Comparison of ENCODE assay signal across 8 cellular contexts in genomic region chr1:161177112-161177935, GRCh38. TPM values are rescaled to one million over a fixed set of nuclear protein-coding genes. Genes with fewer than 3 reads are reported as not detected.
A peak's percentile ranks its signal among the peaks of the same experiment; 100 is the strongest.
DNase-seq lines count a peak whose midpoint lies in the region; ATAC-seq and TF ChIP-seq lines count a peak whose summit lies in the region.

TSS of gene B4GALT3 (minus strand) at chr1:161177507. CDS start at chr1:161176060, 1,447 bp downstream.

- no peaks in the 10 kb centered on the region for H3K9me3 ChIP-seq in OCI-LY3 (ENCODE audit: insufficient read depth, low read length)

- H4K20me1 ChIP-seq in OCI-LY3 (ENCODE audit: insufficient read depth, low read length) = no peaks in the 10 kb centered on the region

- peaks cover 25% of the 10 kb centered on the region for H3K4me1 Mint-ChIP-seq in endothelial cell (ENCODE audit: unreplicated experiment)

- H3K79me2 ChIP-seq in OCI-LY3 (ENCODE audit: low read length) = peaks cover 15% of the 10 kb centered on the region

- peak within 1 kb of the TSS; percentile 81 for H3K27ac ChIP-seq in OCI-LY3 (ENCODE audit: low read length)

- H3K27me3 Mint-ChIP-seq in endothelial cell (ENCODE audit: unreplicated experiment) = peaks cover 14% of the 10 kb centered on the region

- H3K9me3 Mint-ChIP-seq in endothelial cell (ENCODE audit: unreplicated experiment) = no peaks in the 10 kb centered on the region

- peaks cover 35% of the 10 kb centered on the region for H3K36me3 Mint-ChIP-seq in endothelial cell (ENCODE audit: low read depth, unreplicated experiment)

- peak within 1 kb of the TSS; percentile 99 for H3K4me3 Mint-ChIP-seq in endothelial cell (ENCODE audit: unreplicated experiment)

- TF ChIP-seq CTCF in OCI-LY3 (IDR thresholded peaks at IDR 0.05; ENCODE audit: low read depth, low read length) (peak; percentile 72), endothelial cell (IDR thresholded peaks at IDR 0.05; ENCODE audit: unreplicated experiment) (no peak)

- peak; percentile 100 for DNase-seq in D341Med (ENCODE audit: low spot score)
- DNase-seq in HuH-7.5 (ENCODE audit: low spot score) = peak; percentile 92
- DNase-seq in activated T-cell treated with anti-CD3 and anti-CD28 coated beads for 1 hour (ENCODE audit: low read depth) = peak; percentile 93
- peak; percentile 96 for DNase-seq in endothelial cell (ENCODE audit: low spot score)
- peak; percentile 88 for DNase-seq in midbrain (lab: John Stamatoyannopoulos, UW)
- peak; percentile 90 to 91 for DNase-seq in stimulated activated CD8-positive, alpha-beta memory T cell treated with anti-CD3 and anti-CD28 coated beads, Interleukin-15, amount 100 ng/mL, for 48 hours (ENCODE audit: low read depth in 2 of 2)

- H3K4me2 ChIP-seq in OCI-LY3 (ENCODE audit: low read length) = peak within 1 kb of the TSS; percentile 93

- H3K9ac ChIP-seq in OCI-LY3 (ENCODE audit: low read length) = peak within 1 kb of the TSS; percentile 76

- H3K36me3 ChIP-seq in OCI-LY3 (replicated peaks; ENCODE audit: low read depth, low read length) = peaks cover 31% of the 10 kb centered on the region

- peak within 1 kb of the TSS; percentile 90 for H2AFZ ChIP-seq in OCI-LY3 (ENCODE audit: low read depth, low read length)

- peak within 1 kb of the TSS; percentile 86 for H3K4me3 ChIP-seq in OCI-LY3 (ENCODE audit: low read length)

- H3K4me1 ChIP-seq in OCI-LY3 (ENCODE audit: low read length) = peaks cover 36% of the 10 kb centered on the region

- H3K27me3 ChIP-seq in OCI-LY3 (ENCODE audit: low read depth, low read length) = no peaks in the 10 kb centered on the region

- ATAC-seq in GM21515 (IDR thresholded peaks at IDR 0.05; ENCODE audit: unreplicated experiment) = peak; percentile 73

- H3K27ac Mint-ChIP-seq in endothelial cell (ENCODE audit: unreplicated experiment) = peak within 1 kb of the TSS; percentile 96

RNA-seq across cellular contexts. Expression of gene B4GALT3, which starts in this region (rescaled TPM):
- total RNA-seq in endothelial cell (ENCODE audit: unreplicated experiment) = 44.0 TPM

Comparison
In these comparisons a context has a peak if more than half of its experiments do, and no peak if none do; other contexts are left out.
1. Peak in every context shown above with its lines: DNase-seq, ATAC-seq, H3K4me3 ChIP-seq and H3K27ac ChIP-seq.